ENCODE assay signal across 8 cellular contexts in genomic region chrX:46381630-46382029, GRCh38.
DNase-seq lines count a peak whose midpoint lies in the region; ATAC-seq lines count a peak whose summit lies in the region.

No MANE protein-coding gene starts in this region.

- intact Hi-C loops in sciatic nerve (cut with DNase I) = no loop called here

- DNase-seq in NCI-H2227 (lab: John Stamatoyannopoulos, UW; ENCODE audit: unreplicated experiment) (peak; percentile 9), NCI-H2227 treated with DMSO at 0.1 percent for 48 hours (lab: John Stamatoyannopoulos, UW) (no peak), KG1 (lab: John Stamatoyannopoulos, UW) (peak; percentile 20), iPS-NIHi11 (ENCODE audit: low spot score) (peak; percentile 15), sciatic nerve (ENCODE audit: low spot score) (no peak), pons (ENCODE audit: low spot score) (no peak), NCI-H1930 (lab: John Stamatoyannopoulos, UW) (no peak)
- peak; percentile 14 for DNase-seq in activated CD4-positive, alpha-beta T cell treated with anti-CD3 and anti-CD28 coated beads, Interleukin-2, amount 50 U/mL, for 1 hour

- ATAC-seq in sciatic nerve = no peak

Comparison
In these comparisons a context has a peak if more than half of its experiments do, and no peak if none do; other contexts are left out.
1. DNase-seq: peak in NCI-H2227 (single experiment), KG1 (single experiment), activated CD4-positive, alpha-beta T cell treated with anti-CD3 and anti-CD28 coated beads, Interleukin-2, amount 50 U/mL, for 1 hour (single experiment) and iPS-NIHi11 (single experiment); none in NCI-H2227 treated with DMSO at 0.1 percent for 48 hours (single experiment), sciatic nerve (single experiment), pons (single experiment) and NCI-H1930 (0 of 2).